Comparison of ENCODE assay signal across 2 cellular contexts in genomic region chr10:23172429-23172828, GRCh38.
TF ChIP-seq lines count a peak whose summit lies in the region.

No MANE protein-coding gene starts in this region.

TF ChIP-seq in GM23338, 12 proteins besides CTCF, POLR2A, EP300 and RAD21 (continued from another document):
- peak; percentile 45 for TF ChIP-seq EZH2phosphoT487 (IDR thresholded peaks at IDR 0.05; ENCODE audit: unreplicated experiment)

TF ChIP-seq in endothelial cell of umbilical vein, 7 proteins besides CTCF, POLR2A, EP300 and RAD21 (continued from another document):
- TF ChIP-seq EZH2 (IDR thresholded peaks at IDR 0.05; ENCODE audit: borderline replicate concordance, low read depth, low read length, severe bottlenecking) (peak; percentile 18), FOS (IDR thresholded peaks at IDR 0.05; ENCODE audit: borderline replicate concordance, insufficient read depth, low read length) (no peak), POLR2AphosphoS5 (IDR thresholded peaks at IDR 0.05; ENCODE audit: insufficient read depth, low read depth, low read length) (no peak)
